Comparison of ENCODE assay signal across 9 cellular contexts in genomic region chr7:27169658-27170493, GRCh38.
DNase-seq lines count a peak whose midpoint lies in the region; ATAC-seq and TF ChIP-seq lines count a peak whose summit lies in the region.
"Had no signal": no experiment of that assay in that cellular context is flagged by ENCODE, and none has a peak within 500 bp of the region (broad histone marks: within the 10 kb centered on the region; RNA-seq: fewer than 3 reads in every experiment).

No MANE protein-coding gene starts in this region.

- no peak for TF ChIP-seq CTCF in fibroblast of mammary gland (conservative IDR thresholded peaks at IDR 0.05; ENCODE audit: control insufficient read depth, insufficient read depth, low read depth, low read length)

- DNase-seq in NCI-H146 (lab: John Stamatoyannopoulos, UW) (peak; percentile 35), NCI-H146 treated with DMSO at 0.1 percent for 48 hours (lab: John Stamatoyannopoulos, UW; ENCODE audit: unreplicated experiment) (no peak), NCI-H2081 treated with DMSO at 0.1 percent for 48 hours (lab: John Stamatoyannopoulos, UW) (peak; percentile 38), fibroblast of mammary gland (ENCODE audit: low read depth) (peak; percentile 51), skeletal muscle cell (ENCODE audit: low read depth) (no peak), anterior cingulate cortex (lab: John Stamatoyannopoulos, UW) (no peak), middle frontal gyrus (ENCODE audit: extremely low spot score, low spot score) (no peak)
- DNase-seq: activated CD4-positive, alpha-beta T cell treated with anti-CD3 and anti-CD28 coated beads, Interleukin-2, amount 10 ng/mL, durations not matched to agents 24 days and 14 days had no signal

- ATAC-seq in GM18511 (IDR thresholded peaks at IDR 0.05; ENCODE audit: unreplicated experiment): no peak

- H3K4me3 ChIP-seq in fibroblast of mammary gland (ENCODE audit: control insufficient read depth, low read depth, low read length): peak overlapping the region; percentile 60
- peak overlapping the region; percentile 78 for H3K4me3 ChIP-seq in skeletal muscle cell (ENCODE audit: low read depth, low read length)

Comparison
In these comparisons a context has a peak if more than half of its experiments do, and no peak if none do; other contexts are left out.
1. DNase-seq: peak in NCI-H146 (single experiment), NCI-H2081 treated with DMSO at 0.1 percent for 48 hours (single experiment) and fibroblast of mammary gland (single experiment); none in NCI-H146 treated with DMSO at 0.1 percent for 48 hours (single experiment), skeletal muscle cell (single experiment), anterior cingulate cortex (0 of 58) and middle frontal gyrus (single experiment).